ENCODE assay signal across 8 cellular contexts in genomic region chr2:39513641-39514094, GRCh38.
DNase-seq lines count a peak whose midpoint lies in the region; ATAC-seq lines count a peak whose summit lies in the region.

No MANE protein-coding gene starts in this region.

- DNase-seq in NCI-H2171 treated with DMSO at 0.1 percent for 48 hours (lab: John Stamatoyannopoulos, UW): peak; percentile 4
- no peak for DNase-seq in NCI-H2171 (lab: John Stamatoyannopoulos, UW)
- DNase-seq in HUDEP-2 (lab: John Stamatoyannopoulos, UW; ENCODE audit: unreplicated experiment in 76 of 76): peak in 56 of 76 experiments; percentile 2 to 73 (median 34)
- no peak for DNase-seq in T-helper 17 cell
- peak; percentile 37 for DNase-seq in cerebellum (ENCODE audit: low spot score)
- DNase-seq in lung microvascular endothelial cell (ENCODE audit: low read depth in 2 of 2): peak; percentile 82 to 97
- DNase-seq in stimulated activated CD8-positive, alpha-beta memory T cell treated with anti-CD3 and anti-CD28 coated beads, Interleukin-4, amount 100 ng/mL, for 48 hours: peak; percentile 76

- peaks cover 6% of the 10 kb centered on the region for H3K36me3 Mint-ChIP-seq in T-helper 17 cell (ENCODE audit: low read depth)

- peak overlapping the region; percentile 47 for H3K27ac Mint-ChIP-seq in T-helper 17 cell

- ATAC-seq in GM21529 (IDR thresholded peaks at IDR 0.05; ENCODE audit: unreplicated experiment) (peak; percentile 97), T-helper 17 cell (no peak)

- peaks cover 12% of the 10 kb centered on the region for H3K27me3 Mint-ChIP-seq in T-helper 17 cell

- no peaks in the 10 kb centered on the region for H3K9me3 ChIP-seq in T-helper 17 cell (ENCODE audit: control insufficient read depth, low read length, poor library complexity, severe bottlenecking)

- H3K4me1 Mint-ChIP-seq in T-helper 17 cell: peaks cover 14% of the 10 kb centered on the region

- no peak overlapping the region for H3K4me3 Mint-ChIP-seq in T-helper 17 cell

Comparison
In these comparisons a context has a peak if more than half of its experiments do, and no peak if none do; other contexts are left out.
1. DNase-seq: peak in NCI-H2171 treated with DMSO at 0.1 percent for 48 hours (single experiment), HUDEP-2 (56 of 76), cerebellum (single experiment), lung microvascular endothelial cell (2 of 2) and stimulated activated CD8-positive, alpha-beta memory T cell treated with anti-CD3 and anti-CD28 coated beads, Interleukin-4, amount 100 ng/mL, for 48 hours (single experiment); none in NCI-H2171 (single experiment) and T-helper 17 cell (0 of 3).